In the genomic region with DNA sequence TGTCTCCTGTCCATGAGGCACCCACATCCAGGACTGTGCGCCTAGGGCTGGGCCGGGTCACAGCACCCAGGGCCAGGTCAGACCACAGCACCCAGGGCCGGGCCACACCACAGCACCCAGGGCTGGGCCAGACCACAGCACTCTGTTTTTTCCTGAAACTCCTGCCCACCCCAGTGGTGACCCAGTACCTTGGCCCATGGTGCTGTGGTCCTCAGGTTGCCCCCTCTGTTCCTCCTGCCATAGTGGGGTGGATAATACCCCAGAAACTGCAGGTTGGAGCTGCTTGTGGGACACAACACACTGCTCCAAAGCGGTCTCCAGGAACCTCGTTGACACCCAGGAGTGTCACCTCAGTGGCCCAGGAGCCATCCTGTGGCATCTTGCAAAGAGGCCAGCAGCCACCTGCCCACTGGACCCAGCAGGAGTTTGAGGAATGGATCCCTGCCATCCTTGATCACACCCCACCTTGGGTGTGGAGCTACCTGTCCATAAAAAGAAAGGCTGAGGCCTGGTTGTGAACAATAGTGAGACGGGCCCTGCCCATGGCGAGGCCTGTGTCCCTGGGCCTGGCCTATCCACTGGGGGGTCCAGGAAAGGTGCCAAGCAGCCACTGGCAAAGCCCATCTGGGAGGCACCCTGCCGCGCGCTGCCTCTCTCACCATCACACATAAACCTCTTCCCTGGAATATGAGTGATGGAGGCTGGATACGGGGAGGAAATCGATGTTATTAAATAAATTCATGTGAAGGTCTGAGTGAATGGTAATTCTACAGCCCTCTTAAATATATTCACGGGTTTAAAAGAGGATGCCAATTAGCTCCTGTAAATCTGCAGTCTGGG, we compare ENCODE assay signal across 24 cellular contexts.
A peak's percentile ranks its signal among the peaks of the same experiment; 100 is the strongest.
DNase-seq lines count a peak whose midpoint lies in the region; ATAC-seq and TF ChIP-seq lines count a peak whose summit lies in the region.
"Had no signal": no experiment of that assay in that cellular context is flagged by ENCODE, and none has a peak within 500 bp of the region (broad histone marks: within the 10 kb centered on the region; RNA-seq: fewer than 3 reads in every experiment).

No MANE protein-coding gene starts in this region.

- ATAC-seq in WTC11 = no peak
- no peak for ATAC-seq in right cardiac atrium
- ATAC-seq in GM18870 (IDR thresholded peaks at IDR 0.05; ENCODE audit: unreplicated experiment) = no peak
- ATAC-seq in GM19023 (IDR thresholded peaks at IDR 0.05; ENCODE audit: unreplicated experiment) = no peak

- no peak overlapping the region for H3K4me3 ChIP-seq in H7 (ENCODE audit: insufficient read depth, low read depth, low read length)
- no peak overlapping the region for H3K4me3 ChIP-seq in right cardiac atrium (ENCODE audit: low read length)
- H3K4me3 ChIP-seq in osteoblast (ENCODE audit: insufficient read depth, low read length) = no peak overlapping the region
- H3K4me3 ChIP-seq: PC-9, SJCRH30, tibial nerve had no signal

- H3K36me3 ChIP-seq in H7 (replicated peaks; ENCODE audit: control insufficient read depth, insufficient read depth, low read length) (no peaks in the 10 kb centered on the region), osteoblast (ENCODE audit: insufficient read depth, low read length) (no peaks in the 10 kb centered on the region)
- H3K36me3 ChIP-seq: SJCRH30 had no signal

- H3K4me1 ChIP-seq in right cardiac atrium (ENCODE audit: control insufficient read depth, insufficient read depth, low read length) (no peaks in the 10 kb centered on the region), osteoblast (ENCODE audit: insufficient read depth, low read length) (peaks cover 15% of the 10 kb centered on the region)
- H3K4me1 ChIP-seq: SJCRH30 had no signal

- no peaks in the 10 kb centered on the region for H3K4me1 Mint-ChIP-seq in WTC11
- H3K4me1 Mint-ChIP-seq in MCF 10A (ENCODE audit: insufficient read depth, unreplicated experiment) = no peaks in the 10 kb centered on the region
- H3K4me1 Mint-ChIP-seq: memory B cell had no signal

- H3K9me3 ChIP-seq in right cardiac atrium (ENCODE audit: control insufficient read depth, low read length) = no peaks in the 10 kb centered on the region
- H3K9me3 ChIP-seq in osteoblast (ENCODE audit: low read depth, low read length) = no peaks in the 10 kb centered on the region
- H3K9me3 ChIP-seq: SJCRH30 had no signal

- BruUV-seq in MCF 10A (replicated peaks; lab: Mats Ljungman, UMichigan) = no TSS peak

- H3K9me3 Mint-ChIP-seq in WTC11 (peaks cover 38% of the 10 kb centered on the region), MCF 10A (ENCODE audit: unreplicated experiment) (peaks cover 22% of the 10 kb centered on the region)

- H3K27ac Mint-ChIP-seq in WTC11 (peak overlapping the region; percentile 18; the same call in 1 of the 2 replicates), MCF 10A (ENCODE audit: low read depth, unreplicated experiment) (no peak overlapping the region)
- H3K27ac Mint-ChIP-seq: CD4-positive, CD25-positive, alpha-beta regulatory T cell; HFFc6; memory B cell; stimulated activated naive CD8-positive, alpha-beta T cell treated with anti-CD3 and anti-CD28 coated beads, Interleukin-15, Interleukin-2, amounts not matched to agents 100 ng/mL and 50 ng/mL, for 24 hours had no signal

- CTCF ChIA-PET in WTC11 (lab: Charles Lee) = interaction anchor here (1.2 kb wide), 1 partner anchor 42 kb away, joined by 3 read pairs; no protein-coding TSS in a partner anchor
- CTCF ChIA-PET in MCF 10A (lab: Yijun Ruan, JAX) = no interaction called here

- DNase-seq in H7 (peak; percentile 51), WTC11 (ENCODE audit: low spot score) (no peak), right cardiac atrium (peak in 2 of 3 donors; percentile 13 to 39), osteoblast (ENCODE audit: insufficient read length, low spot score, missing footprints) (peak; percentile 86), COLO829 (ENCODE audit: low spot score) (no peak), MCF 10A (ENCODE audit: unreplicated experiment) (no peak)
- DNase-seq: activated CD4-positive, alpha-beta T cell treated with anti-CD3 and anti-CD28 coated beads for 1 hour; activated naive CD4-positive, alpha-beta T cell; EL; HFFc6; kidney; MM.1S; NCI-H1417 treated with DMSO at 0.1 percent for 48 hours; NCI-H524 treated with DMSO at 0.1 percent for 48 hours; NK-92 treated with Interleukin-12 subunit alpha and Interleukin-12 subunit beta, amount 100 ng/mL, for 24 hours; PC-9; SJCRH30 had no signal

- TF ChIP-seq CTCF in WTC11 (IDR thresholded peaks at IDR 0.05) = no peak
- no peak for TF ChIP-seq CTCF in osteoblast (IDR thresholded peaks at IDR 0.05; ENCODE audit: extremely low read depth, low read depth, low read length)
- no peak for TF ChIP-seq CTCF in MCF 10A (IDR thresholded peaks at IDR 0.05; ENCODE audit: unreplicated experiment)

- H2AFZ ChIP-seq in osteoblast (ENCODE audit: low read length) = no peak overlapping the region
- H2AFZ ChIP-seq: PC-9 had no signal

- H3K79me2 ChIP-seq in osteoblast (ENCODE audit: insufficient read depth, low read length) = no peaks in the 10 kb centered on the region

- 96% methylated on average over 13 of the region's 13 CpGs for WGBS in right cardiac atrium

- no peak overlapping the region for H3K4me2 ChIP-seq in osteoblast (ENCODE audit: insufficient read depth, low read length)
- H3K4me2 ChIP-seq: PC-9 had no signal

- no peaks in the 10 kb centered on the region for H4K20me1 ChIP-seq in osteoblast (ENCODE audit: insufficient read depth, low read length)

- H3K27ac ChIP-seq in right cardiac atrium (ENCODE audit: low read length) (no peak overlapping the region), osteoblast (ENCODE audit: low read depth, low read length) (no peak overlapping the region)
- H3K27ac ChIP-seq: PC-9, SJCRH30, tibial nerve had no signal

- H3K27me3 ChIP-seq in H7 (ENCODE audit: control insufficient read depth, insufficient read depth, low read length) = no peaks in the 10 kb centered on the region
- no peaks in the 10 kb centered on the region for H3K27me3 ChIP-seq in right cardiac atrium (ENCODE audit: control insufficient read depth, insufficient read depth)
- H3K27me3 ChIP-seq in osteoblast (ENCODE audit: insufficient read depth, low read length) = no peaks in the 10 kb centered on the region
- H3K27me3 ChIP-seq: SJCRH30, tibial nerve had no signal

- H3K4me3 Mint-ChIP-seq in WTC11 (no peak overlapping the region), MCF 10A (ENCODE audit: unreplicated experiment) (no peak overlapping the region)
- H3K4me3 Mint-ChIP-seq: CD4-positive, CD25-positive, alpha-beta regulatory T cell; HFFc6; memory B cell; stimulated activated naive CD8-positive, alpha-beta T cell treated with anti-CD3 and anti-CD28 coated beads, Interleukin-15, Interleukin-2, amounts not matched to agents 100 ng/mL and 50 ng/mL, for 24 hours; T-helper 1 cell treated with Interleukin-12 subunit alpha and Interleukin-12 subunit beta and Interleukin-4 antibody, amounts not matched to agents 30 μg/mL and 1 μg/mL, for 36 hours had no signal

- POLR2A ChIA-PET in WTC11 (lab: Charles Lee) (no interaction called here), MCF 10A (lab: Yijun Ruan, JAX) (interaction anchor here (1.2 kb wide), 1 partner anchor 9 kb away, joined by 3 read pairs; no protein-coding TSS in a partner anchor)

- peaks cover 12% of the 10 kb centered on the region for H3K36me3 Mint-ChIP-seq in WTC11
- H3K36me3 Mint-ChIP-seq in MCF 10A (ENCODE audit: insufficient read depth, unreplicated experiment) = peaks cover 9% of the 10 kb centered on the region

- H3K27me3 Mint-ChIP-seq in WTC11 (ENCODE audit: low read depth) (no peaks in the 10 kb centered on the region), MCF 10A (ENCODE audit: insufficient read depth, unreplicated experiment) (no peaks in the 10 kb centered on the region)
- H3K27me3 Mint-ChIP-seq: CD4-positive, CD25-positive, alpha-beta regulatory T cell; memory B cell; stimulated activated naive CD8-positive, alpha-beta T cell treated with anti-CD3 and anti-CD28 coated beads, Interleukin-15, Interleukin-2, amounts not matched to agents 100 ng/mL and 50 ng/mL, for 24 hours had no signal

- intact Hi-C loops in right cardiac atrium (cut with DNase I) (no loop called here), MCF 10A (cut with micrococcal nuclease) (no loop called here)

TF ChIP-seq in WTC11, 78 proteins besides CTCF, POLR2A, EP300 and RAD21 (continues in another document):
- TF ChIP-seq, protein P1, sequence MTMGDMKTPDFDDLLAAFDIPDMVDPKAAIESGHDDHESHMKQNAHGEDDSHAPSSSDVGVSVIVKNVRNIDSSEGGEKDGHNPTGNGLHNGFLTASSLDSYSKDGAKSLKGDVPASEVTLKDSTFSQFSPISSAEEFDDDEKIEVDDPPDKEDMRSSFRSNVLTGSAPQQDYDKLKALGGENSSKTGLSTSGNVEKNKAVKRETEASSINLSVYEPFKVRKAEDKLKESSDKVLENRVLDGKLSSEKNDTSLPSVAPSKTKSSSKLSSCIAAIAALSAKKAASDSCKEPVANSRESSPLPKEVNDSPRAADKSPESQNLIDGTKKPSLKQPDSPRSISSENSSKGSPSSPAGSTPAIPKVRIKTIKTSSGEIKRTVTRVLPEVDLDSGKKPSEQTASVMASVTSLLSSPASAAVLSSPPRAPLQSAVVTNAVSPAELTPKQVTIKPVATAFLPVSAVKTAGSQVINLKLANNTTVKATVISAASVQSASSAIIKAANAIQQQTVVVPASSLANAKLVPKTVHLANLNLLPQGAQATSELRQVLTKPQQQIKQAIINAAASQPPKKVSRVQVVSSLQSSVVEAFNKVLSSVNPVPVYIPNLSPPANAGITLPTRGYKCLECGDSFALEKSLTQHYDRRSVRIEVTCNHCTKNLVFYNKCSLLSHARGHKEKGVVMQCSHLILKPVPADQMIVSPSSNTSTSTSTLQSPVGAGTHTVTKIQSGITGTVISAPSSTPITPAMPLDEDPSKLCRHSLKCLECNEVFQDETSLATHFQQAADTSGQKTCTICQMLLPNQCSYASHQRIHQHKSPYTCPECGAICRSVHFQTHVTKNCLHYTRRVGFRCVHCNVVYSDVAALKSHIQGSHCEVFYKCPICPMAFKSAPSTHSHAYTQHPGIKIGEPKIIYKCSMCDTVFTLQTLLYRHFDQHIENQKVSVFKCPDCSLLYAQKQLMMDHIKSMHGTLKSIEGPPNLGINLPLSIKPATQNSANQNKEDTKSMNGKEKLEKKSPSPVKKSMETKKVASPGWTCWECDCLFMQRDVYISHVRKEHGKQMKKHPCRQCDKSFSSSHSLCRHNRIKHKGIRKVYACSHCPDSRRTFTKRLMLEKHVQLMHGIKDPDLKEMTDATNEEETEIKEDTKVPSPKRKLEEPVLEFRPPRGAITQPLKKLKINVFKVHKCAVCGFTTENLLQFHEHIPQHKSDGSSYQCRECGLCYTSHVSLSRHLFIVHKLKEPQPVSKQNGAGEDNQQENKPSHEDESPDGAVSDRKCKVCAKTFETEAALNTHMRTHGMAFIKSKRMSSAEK (CRISPR knock-in tag; IDR thresholded peaks at IDR 0.05; ENCODE audit: borderline replicate concordance) = no peak

Comparison
In these comparisons a context has a peak if more than half of its experiments do, and no peak if none do; other contexts are left out.
1. DNase-seq: peak in H7 (single experiment), right cardiac atrium (2 of 3) and osteoblast (single experiment); none in WTC11 (single experiment), COLO829 (single experiment) and MCF 10A (single experiment).